13 cellular contexts compared by ENCODE assay signal in the genomic region with DNA sequence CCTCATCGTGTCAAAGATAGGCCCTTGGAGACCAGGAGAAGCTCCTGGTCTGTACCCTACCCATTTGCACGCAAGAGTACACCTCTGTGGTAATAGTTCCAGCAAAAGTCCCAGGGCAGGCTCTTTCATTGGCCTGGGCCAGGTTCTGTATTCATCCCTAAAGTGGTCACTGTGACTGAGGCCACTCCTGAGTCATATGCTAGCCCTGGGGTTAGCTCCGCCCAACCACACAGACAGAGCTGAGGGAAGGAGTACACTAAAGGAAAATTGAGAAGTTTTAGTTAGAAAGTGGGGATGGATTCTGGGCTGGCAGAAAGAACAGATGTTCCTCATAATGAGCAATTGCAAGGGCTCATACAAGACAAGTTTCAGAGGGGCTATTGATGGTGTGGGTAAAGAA.
A peak's percentile ranks its signal among the peaks of the same experiment; 100 is the strongest.
DNase-seq lines count a peak whose midpoint lies in the region; ATAC-seq, FAIRE-seq and TF ChIP-seq lines count a peak whose summit lies in the region.
"Had no signal": no experiment of that assay in that cellular context is flagged by ENCODE, and none has a peak within 500 bp of the region (broad histone marks: within the 10 kb centered on the region; RNA-seq: fewer than 3 reads in every experiment).

No MANE protein-coding gene starts in this region.

- H3K27me3 Mint-ChIP-seq in CD4-positive, alpha-beta memory T cell = no peaks in the 10 kb centered on the region
- no peaks in the 10 kb centered on the region for H3K27me3 Mint-ChIP-seq in activated T-helper 1 cell treated with anti-CD3 and anti-CD28 coated beads, Interleukin-12 subunit alpha, Interleukin-12 subunit beta, Interleukin-2, Interleukin-4 antibody, amounts not matched to agents 30 ng/mL and 10 ng/mL and 1 ng/mL, durations not matched to agents 14 hours and 24 hours and 36 hours (ENCODE audit: insufficient read depth)
- H3K27me3 Mint-ChIP-seq in naive thymus-derived CD8-positive, alpha-beta T cell = no peaks in the 10 kb centered on the region
- H3K27me3 Mint-ChIP-seq: memory B cell had no signal

- H3K4me3 Mint-ChIP-seq in CD4-positive, alpha-beta memory T cell = peak overlapping the region in 2 of 8 donors; percentile 73 to 79
- H3K4me3 Mint-ChIP-seq in activated T-helper 1 cell treated with anti-CD3 and anti-CD28 coated beads, Interleukin-12 subunit alpha, Interleukin-12 subunit beta, Interleukin-2, Interleukin-4 antibody, amounts not matched to agents 30 ng/mL and 10 ng/mL and 1 ng/mL, durations not matched to agents 14 hours and 24 hours and 36 hours = peak overlapping the region; percentile 22
- peak overlapping the region in 1 of 10 donors; percentile 31 for H3K4me3 Mint-ChIP-seq in naive thymus-derived CD8-positive, alpha-beta T cell
- H3K4me3 Mint-ChIP-seq: IgD-negative memory B cell, memory B cell had no signal

- peak overlapping the region; percentile 69 to 97 (median 93) for H3K27ac Mint-ChIP-seq in CD4-positive, alpha-beta memory T cell
- peak overlapping the region; percentile 92 for H3K27ac Mint-ChIP-seq in activated T-helper 1 cell treated with anti-CD3 and anti-CD28 coated beads, Interleukin-12 subunit alpha, Interleukin-12 subunit beta, Interleukin-2, Interleukin-4 antibody, amounts not matched to agents 30 ng/mL and 10 ng/mL and 1 ng/mL, durations not matched to agents 14 hours and 24 hours and 36 hours
- H3K27ac Mint-ChIP-seq in naive thymus-derived CD8-positive, alpha-beta T cell = peak overlapping the region in 7 of 10 donors; percentile 43 to 93 (median 84)
- H3K27ac Mint-ChIP-seq: memory B cell had no signal

- no peak for ATAC-seq in naive thymus-derived CD8-positive, alpha-beta T cell
- ATAC-seq in HG02870 (IDR thresholded peaks at IDR 0.05; ENCODE audit: unreplicated experiment) = no peak
- ATAC-seq in HG02970 (IDR thresholded peaks at IDR 0.05; ENCODE audit: low FRiP score, unreplicated experiment) = no peak
- ATAC-seq: Panc1 had no signal

- no peaks in the 10 kb centered on the region for H3K9me3 ChIP-seq in CD4-positive, alpha-beta memory T cell (ENCODE audit: control insufficient read depth in 1 of 2, low read length in 2 of 2)
- H3K9me3 ChIP-seq: heart left ventricle had no signal

- H3K9me3 Mint-ChIP-seq in CD4-positive, alpha-beta memory T cell = peaks cover 0 to 2% (median 0%) of the 10 kb centered on the region in 8 donors
- peaks cover 7% of the 10 kb centered on the region for H3K9me3 Mint-ChIP-seq in activated T-helper 1 cell treated with anti-CD3 and anti-CD28 coated beads, Interleukin-12 subunit alpha, Interleukin-12 subunit beta, Interleukin-2, Interleukin-4 antibody, amounts not matched to agents 30 ng/mL and 10 ng/mL and 1 ng/mL, durations not matched to agents 14 hours and 24 hours and 36 hours
- no peaks in the 10 kb centered on the region for H3K9me3 Mint-ChIP-seq in naive thymus-derived CD8-positive, alpha-beta T cell
- H3K9me3 Mint-ChIP-seq: memory B cell had no signal

- peaks cover 69% of the 10 kb centered on the region for H3K4me1 ChIP-seq in CD4-positive, alpha-beta memory T cell (ENCODE audit: insufficient read depth, low read length)

- H3K27me3 ChIP-seq in CD4-positive, alpha-beta memory T cell (ENCODE audit: insufficient read depth, low read length) = no peaks in the 10 kb centered on the region
- H3K27me3 ChIP-seq: heart left ventricle had no signal

- peaks cover 0 to 4% of the 10 kb centered on the region in 2 donors for H3K36me3 Mint-ChIP-seq in CD4-positive, alpha-beta memory T cell
- peaks cover 15% of the 10 kb centered on the region for H3K36me3 Mint-ChIP-seq in activated T-helper 1 cell treated with anti-CD3 and anti-CD28 coated beads, Interleukin-12 subunit alpha, Interleukin-12 subunit beta, Interleukin-2, Interleukin-4 antibody, amounts not matched to agents 30 ng/mL and 10 ng/mL and 1 ng/mL, durations not matched to agents 14 hours and 24 hours and 36 hours (ENCODE audit: low read depth)
- H3K36me3 Mint-ChIP-seq in naive thymus-derived CD8-positive, alpha-beta T cell = peaks cover 2 to 4% (median 4%) of the 10 kb centered on the region in 3 donors
- H3K36me3 Mint-ChIP-seq: IgD-negative memory B cell had no signal

- no peak for DNase-seq in CD4-positive, alpha-beta memory T cell
- peak; percentile 20 for DNase-seq in HTR-8/SVneo (ENCODE audit: insufficient read length, low spot score)
- DNase-seq in activated T-helper 1 cell treated with anti-CD3 and anti-CD28 coated beads, Interleukin-12 subunit alpha, Interleukin-12 subunit beta, Interleukin-2, Interleukin-4 antibody, amounts not matched to agents 30 ng/mL and 10 ng/mL and 1 ng/mL, durations not matched to agents 14 hours and 24 hours and 36 hours (ENCODE audit: low spot score) = no peak
- no peak for DNase-seq in naive thymus-derived CD8-positive, alpha-beta T cell
- DNase-seq in SIG-M5 (lab: John Stamatoyannopoulos, UW) = no peak
- DNase-seq in GM12891 (ENCODE audit: insufficient read length, low spot score) = no peak

- no peaks in the 10 kb centered on the region for H3K36me3 ChIP-seq in CD4-positive, alpha-beta memory T cell (ENCODE audit: insufficient read depth, low read length)
- H3K36me3 ChIP-seq: heart left ventricle had no signal

- peaks cover 34 to 93% (median 56%) of the 10 kb centered on the region in 4 donors for H3K4me1 Mint-ChIP-seq in CD4-positive, alpha-beta memory T cell
- H3K4me1 Mint-ChIP-seq in activated T-helper 1 cell treated with anti-CD3 and anti-CD28 coated beads, Interleukin-12 subunit alpha, Interleukin-12 subunit beta, Interleukin-2, Interleukin-4 antibody, amounts not matched to agents 30 ng/mL and 10 ng/mL and 1 ng/mL, durations not matched to agents 14 hours and 24 hours and 36 hours (ENCODE audit: low read depth) = peaks cover 93% of the 10 kb centered on the region
- H3K4me1 Mint-ChIP-seq in naive thymus-derived CD8-positive, alpha-beta T cell = peaks cover 22 to 89% (median 56%) of the 10 kb centered on the region in 4 donors

- no peak for FAIRE-seq in HTR-8/SVneo (lab: Jason Lieb, UNC)
- no peak for FAIRE-seq in GM12891 (lab: Jason Lieb, UNC)
- FAIRE-seq: D721Med had no signal

- intact Hi-C loops in CD4-positive, alpha-beta memory T cell (cut with micrococcal nuclease) = loop anchor here (2.0 kb wide), 1 partner anchor 26 kb away; no protein-coding TSS in a partner anchor
- intact Hi-C loops in activated T-helper 1 cell treated with anti-CD3 and anti-CD28 coated beads, Interleukin-12 subunit alpha, Interleukin-12 subunit beta, Interleukin-2, Interleukin-4 antibody, amounts not matched to agents 30 ng/mL and 10 ng/mL and 1 ng/mL, durations not matched to agents 14 hours and 24 hours and 36 hours (cut with micrococcal nuclease) = loop anchor here (1.0 to 2.0 kb wide), 2 partner anchors 24 to 150 kb away; no protein-coding TSS in a partner anchor

- H3K4me3 ChIP-seq in CD4-positive, alpha-beta memory T cell (ENCODE audit: low read length in 2 of 2) = no peak overlapping the region
- H3K4me3 ChIP-seq: heart left ventricle had no signal

- POLR2A ChIA-PET in CD4-positive, alpha-beta memory T cell (lab: Charles Lee; ENCODE audit: partially characterized antibody) = interaction anchor here (1.0 to 10.6 kb wide), 5 partner anchors 8 to 427 kb away, joined by 3 to 112 read pairs (median 7); partner anchors contain the start of gene NR3C1
- POLR2A ChIA-PET in naive thymus-derived CD8-positive, alpha-beta T cell (lab: Charles Lee) = no interaction called here

- no peak for TF ChIP-seq POLR2A in GM12891 (IDR thresholded peaks at IDR 0.05; ENCODE audit: low read depth, low read length)

- CTCF ChIA-PET in CD4-positive, alpha-beta memory T cell (lab: Charles Lee; ENCODE audit: partially characterized antibody) = interaction anchor here (1.1 to 2.5 kb wide), 4 partner anchors 9 to 89 kb away, joined by 3 to 8 read pairs (median 4); no protein-coding TSS in a partner anchor

- H3K27ac ChIP-seq in CD4-positive, alpha-beta memory T cell (ENCODE audit: low read depth, low read length) = peak overlapping the region; percentile 42

TF ChIP-seq in GM12891, 5 proteins besides CTCF, POLR2A, EP300 and RAD21:
- TF ChIP-seq SPI1 (IDR thresholded peaks at IDR 0.05; ENCODE audit: low read depth, low read length) (no peak), POLR2AphosphoS5 (IDR thresholded peaks at IDR 0.05; ENCODE audit: low read depth, low read length) (no peak), PAX5 (IDR thresholded peaks at IDR 0.05; ENCODE audit: insufficient read depth, low read length, severe bottlenecking) (no peak), TAF1 (IDR thresholded peaks at IDR 0.05; ENCODE audit: low read depth, low read length) (no peak), POU2F2 (IDR thresholded peaks at IDR 0.05; ENCODE audit: low read depth, low read length) (no peak)
